ENCODE assay signal across 12 cellular contexts in the genomic region with DNA sequence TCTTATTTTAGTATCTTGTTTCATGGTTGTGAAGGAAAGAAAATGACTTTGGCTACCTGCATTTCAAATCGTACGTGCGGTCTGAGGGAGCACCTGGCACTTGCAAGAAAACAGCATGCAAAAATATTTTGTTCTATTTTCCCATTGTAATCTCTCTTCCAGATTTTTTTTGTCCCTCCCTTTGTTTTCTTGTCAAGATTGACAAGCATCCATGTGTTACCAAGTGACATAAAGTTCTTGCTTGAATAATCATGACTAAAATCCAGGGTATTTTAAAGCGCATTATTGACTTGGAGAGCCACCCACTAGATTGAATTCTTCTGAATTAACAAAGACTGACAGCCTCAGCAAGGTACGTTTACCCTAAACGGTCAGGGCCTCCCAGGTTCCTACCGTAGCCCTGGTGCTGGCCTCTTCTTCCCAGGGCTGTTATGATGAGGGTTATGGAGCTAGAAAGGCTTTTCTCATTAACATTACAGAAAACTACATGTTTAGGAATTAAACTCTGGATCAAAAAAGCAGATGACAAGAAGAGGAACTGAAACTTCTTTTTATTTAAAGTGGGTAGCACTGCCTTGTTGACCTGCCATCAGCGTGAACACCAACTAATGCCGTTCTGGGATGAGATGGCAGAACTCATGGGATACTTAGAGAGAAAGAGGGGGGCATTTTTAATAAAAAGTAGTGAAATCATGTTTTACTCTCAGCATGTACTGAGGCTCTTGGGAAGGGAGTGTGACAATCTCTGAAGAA.
A peak's percentile ranks its signal among the peaks of the same experiment; 100 is the strongest.
DNase-seq lines count a peak whose midpoint lies in the region; ATAC-seq and TF ChIP-seq lines count a peak whose summit lies in the region.
"Had no signal": no experiment of that assay in that cellular context is flagged by ENCODE, and none has a peak within 500 bp of the region (broad histone marks: within the 10 kb centered on the region; RNA-seq: fewer than 3 reads in every experiment).

No MANE protein-coding gene starts in this region.

- peaks cover 21 to 27% of the 10 kb centered on the region in 2 experiments for H3K4me1 Mint-ChIP-seq in H9
- peaks cover 9 to 14% (median 13%) of the 10 kb centered on the region in 3 donors for H3K4me1 Mint-ChIP-seq in naive B cell
- peaks cover 26% of the 10 kb centered on the region for H3K4me1 Mint-ChIP-seq in nephron progenitor cell
- H3K4me1 Mint-ChIP-seq: stimulated activated naive CD8-positive, alpha-beta T cell treated with anti-CD3 and anti-CD28 coated beads, Interleukin-15, amount 100 ng/mL, for 72 hours had no signal

- H3K9me3 Mint-ChIP-seq in H9 (no peaks in the 10 kb centered on the region), naive B cell (no peaks in the 10 kb centered on the region), nephron progenitor cell (no peaks in the 10 kb centered on the region)
- H3K9me3 Mint-ChIP-seq: stimulated activated naive CD8-positive, alpha-beta T cell treated with anti-CD3 and anti-CD28 coated beads, Interleukin-15, amount 100 ng/mL, for 72 hours had no signal

- H3K79me2 ChIP-seq in H9 (ENCODE audit: insufficient read depth, low read length), result no peaks in the 10 kb centered on the region

- no peak overlapping the region for H3K4me3 Mint-ChIP-seq in H9
- peak overlapping the region in 2 of 8 donors; percentile 0 to 58 for H3K4me3 Mint-ChIP-seq in naive B cell
- H3K4me3 Mint-ChIP-seq in nephron progenitor cell, result no peak overlapping the region
- H3K4me3 Mint-ChIP-seq: stimulated activated naive CD8-positive, alpha-beta T cell treated with anti-CD3 and anti-CD28 coated beads, Interleukin-15, amount 100 ng/mL, for 72 hours had no signal

- H2BK15ac ChIP-seq in H9 (ENCODE audit: low read depth, low read length), result no peak overlapping the region

- H4K20me1 ChIP-seq in H9 (ENCODE audit: control insufficient read depth, insufficient read depth, insufficient read length), result no peaks in the 10 kb centered on the region

- no peak overlapping the region for H3K14ac ChIP-seq in H9 (ENCODE audit: insufficient read depth, low read length)

- no peak overlapping the region for H4K5ac ChIP-seq in H9 (ENCODE audit: insufficient read length, low read depth, low read length)

- TF ChIP-seq CTCF in H9 (conservative IDR thresholded peaks at IDR 0.05), result no peak
- TF ChIP-seq CTCF in nephron progenitor cell (IDR thresholded peaks at IDR 0.05), result no peak

- no peak overlapping the region for H3K18ac ChIP-seq in H9 (ENCODE audit: insufficient read length, low read depth, low read length)

- no peak overlapping the region for H4K8ac ChIP-seq in H9 (replicated peaks; ENCODE audit: insufficient read length, low read depth, low read length)

- no peaks in the 10 kb centered on the region for H3K4me1 ChIP-seq in H9 (ENCODE audit: insufficient read depth, low read length)
- H3K4me1 ChIP-seq: Peyer's patch had no signal

- H3K56ac ChIP-seq in H9 (ENCODE audit: insufficient read length, low read depth, low read length), result no peak overlapping the region

- H3K23me2 ChIP-seq in H9 (ENCODE audit: insufficient read length, low read depth, low read length, poor library complexity, severe bottlenecking), result no peaks in the 10 kb centered on the region

- no peak overlapping the region for H2AK5ac ChIP-seq in H9 (ENCODE audit: insufficient read length, low read length)

- WGBS in H9 (ENCODE audit: extremely low coverage, insufficient read length, low lambda C conversion rate), result no CpG with 5 or more reads among the region's 9 CpGs

- no peak overlapping the region for H2BK5ac ChIP-seq in H9 (ENCODE audit: insufficient read length, low read length)

- no peak overlapping the region for H2BK20ac ChIP-seq in H9 (ENCODE audit: low read depth, low read length, poor library complexity, severe bottlenecking)

- H2BK12ac ChIP-seq in H9 (ENCODE audit: insufficient read length, low read depth, low read length), result no peak overlapping the region

- DNase-seq in H9 (no peak), naive B cell (no peak), mesenteric fat pad (ENCODE audit: low spot score) (no peak), nephron progenitor cell (no peak), NK-92 (lab: John Stamatoyannopoulos, UW; ENCODE audit: unreplicated experiment) (no peak), NCI-H2029 treated with DMSO at 0.1 percent for 48 hours (lab: John Stamatoyannopoulos, UW) (no peak)
- DNase-seq: NCI-H1436 treated with DMSO at 0.1 percent for 48 hours; Peyer's patch; stimulated activated naive CD8-positive, alpha-beta T cell treated with anti-CD3 and anti-CD28 coated beads, Interleukin-15, amount 100 ng/mL, for 72 hours had no signal

- H3K4me2 ChIP-seq in H9 (ENCODE audit: insufficient read depth, insufficient read length, low read length), result no peak overlapping the region

- H3K27me3 ChIP-seq in H9 (ENCODE audit: insufficient read depth, low read length), result no peaks in the 10 kb centered on the region
- H3K27me3 ChIP-seq: neutrophil, Peyer's patch had no signal

- H3K23ac ChIP-seq in H9 (ENCODE audit: insufficient read length, low read depth, low read length), result no peak overlapping the region

- H3K9ac ChIP-seq in H9 (ENCODE audit: extremely low read depth, insufficient read length, low read length), result no peak overlapping the region

- no peaks in the 10 kb centered on the region for H3K9me3 ChIP-seq in H9 (ENCODE audit: control insufficient read depth, low read depth, low read length)
- H3K9me3 ChIP-seq: neutrophil, Peyer's patch had no signal

- H3K36me3 Mint-ChIP-seq in H9 (ENCODE audit: insufficient read depth in 1 of 3, low read depth in 3 of 3), result peaks cover 0 to 4% (median 0%) of the 10 kb centered on the region in 3 experiments; a peak in 2 of 7 replicates
- no peaks in the 10 kb centered on the region for H3K36me3 Mint-ChIP-seq in naive B cell
- peaks cover 10% of the 10 kb centered on the region for H3K36me3 Mint-ChIP-seq in nephron progenitor cell (ENCODE audit: low read depth)

- H3K27ac ChIP-seq in H9 (ENCODE audit: insufficient read length, low read depth, low read length), result no peak overlapping the region
- H3K27ac ChIP-seq: neutrophil, Peyer's patch had no signal

- H4K91ac ChIP-seq in H9 (ENCODE audit: insufficient read length, low read depth, low read length), result no peak overlapping the region

- H3K4ac ChIP-seq in H9 (ENCODE audit: low read depth, low read length), result no peak overlapping the region

- H2BK120ac ChIP-seq in H9 (ENCODE audit: low read depth, low read length, poor library complexity, severe bottlenecking), result no peak overlapping the region

- H3K79me1 ChIP-seq in H9 (ENCODE audit: insufficient read depth, low read depth, low read length, poor library complexity, severe bottlenecking), result no peaks in the 10 kb centered on the region

- no peak overlapping the region for H2AFZ ChIP-seq in H9 (ENCODE audit: low read length)

- peak overlapping the region in 2 of 3 experiments; percentile 32 to 89; a peak in 3 of 7 replicates for H3K27ac Mint-ChIP-seq in H9
- H3K27ac Mint-ChIP-seq in naive B cell, result peak overlapping the region in 4 of 6 donors; percentile 35 to 81 (median 49)
- H3K27ac Mint-ChIP-seq in nephron progenitor cell, result no peak overlapping the region

- no peak overlapping the region for H3T11ph ChIP-seq in H9 (ENCODE audit: low read length)

- ATAC-seq in GM19043 (IDR thresholded peaks at IDR 0.05; ENCODE audit: low read depth, unreplicated experiment) (peak; percentile 82), HG03432 (IDR thresholded peaks at IDR 0.05; ENCODE audit: unreplicated experiment) (peak; percentile 84), naive B cell (ENCODE audit: low read depth in 2 of 2) (peak; percentile 46 to 60)
- ATAC-seq: stimulated activated naive CD8-positive, alpha-beta T cell treated with anti-CD3 and anti-CD28 coated beads, Interleukin-15, amount 100 ng/mL, for 72 hours had no signal

- no peaks in the 10 kb centered on the region for H3K27me3 Mint-ChIP-seq in H9 (ENCODE audit: low read depth)
- H3K27me3 Mint-ChIP-seq in naive B cell, result no peaks in the 10 kb centered on the region
- H3K27me3 Mint-ChIP-seq in nephron progenitor cell (ENCODE audit: low read depth, poor library complexity), result no peaks in the 10 kb centered on the region
- H3K27me3 Mint-ChIP-seq: stimulated activated naive CD8-positive, alpha-beta T cell treated with anti-CD3 and anti-CD28 coated beads, Interleukin-15, amount 100 ng/mL, for 72 hours had no signal
